20 cellular contexts compared by ENCODE assay signal in the genomic region with DNA sequence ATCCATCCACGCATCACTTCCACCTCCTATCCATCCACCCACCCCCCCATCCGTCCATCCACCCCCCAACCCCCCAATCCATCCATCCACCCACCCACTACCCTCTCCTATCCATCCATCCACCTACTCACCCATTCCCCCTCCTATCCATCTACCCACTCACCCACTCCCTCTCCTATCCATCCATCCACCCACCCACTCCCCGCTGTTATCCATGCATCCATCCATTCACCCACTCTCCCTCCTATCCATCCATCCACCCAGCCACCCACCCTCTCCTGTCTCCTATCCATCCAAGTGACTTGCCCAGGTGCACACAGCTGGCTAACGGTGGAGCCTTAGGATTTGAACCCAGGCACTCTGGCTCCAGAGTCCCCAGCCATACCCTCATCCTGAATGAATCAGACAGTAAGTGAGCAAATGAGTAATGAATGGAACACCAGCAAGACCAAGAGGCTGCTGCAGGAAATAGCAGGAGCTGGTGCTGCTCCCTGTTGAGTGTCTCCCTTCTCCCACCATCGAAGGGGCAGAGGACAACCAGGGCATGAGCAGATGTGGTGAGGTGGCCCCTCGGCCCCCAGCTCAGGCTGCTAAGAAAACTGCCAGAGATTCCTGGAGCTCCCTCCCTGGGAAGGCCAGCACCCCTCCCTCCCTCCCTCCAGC.
"Had no signal": no experiment of that assay in that cellular context is flagged by ENCODE, and none has a peak within 500 bp of the region (broad histone marks: within the 10 kb centered on the region; RNA-seq: fewer than 3 reads in every experiment).

No MANE protein-coding gene starts in this region.

- DNase-seq: activated CD4-positive, alpha-beta memory T cell treated with anti-CD3 and anti-CD28 coated beads for 36 hours; activated CD8-positive, alpha-beta memory T cell treated with anti-CD3 and anti-CD28 coated beads, Interleukin-2, amount 10 ng/mL, durations not matched to agents 7 days and 5 days; activated naive CD4-positive, alpha-beta T cell treated with anti-CD3 and anti-CD28 coated beads, Interleukin-2, amount 50 U/mL, for 16 hours; activated T-cell treated with anti-CD3 and anti-CD28 coated beads, Interleukin-2, amount 50 U/mL, for 1 hour; adrenal gland; caudate nucleus; effector CD4-positive, alpha-beta T cell; esophagus squamous epithelium; foreskin fibroblast; immature natural killer cell; mammary epithelial cell; ovary; spleen; T1000; trophoblast cell had no signal

- H3K9me3 ChIP-seq: adrenal gland, esophagus squamous epithelium, ovary had no signal

- H3K27ac ChIP-seq: adrenal gland, coronary artery, esophagus squamous epithelium, ovary, spleen, suprapubic skin, VCaP had no signal

- ATAC-seq: activated CD8-positive, alpha-beta memory T cell treated with anti-CD3 and anti-CD28 coated beads, Interleukin-2, amount 10 ng/mL, durations not matched to agents 7 days and 5 days; left lobe of liver; sciatic nerve had no signal

- H3K27me3 ChIP-seq: ovary, suprapubic skin had no signal

- H3K4me1 ChIP-seq: adrenal gland, esophagus squamous epithelium, suprapubic skin had no signal

- H3K4me3 ChIP-seq: adrenal gland, coronary artery, esophagus squamous epithelium, ovary, spleen, suprapubic skin had no signal

- H3K36me3 ChIP-seq: adrenal gland, esophagus squamous epithelium, ovary, spleen, suprapubic skin had no signal
